Comparison of ENCODE assay signal across 8 cellular contexts in the genomic region with DNA sequence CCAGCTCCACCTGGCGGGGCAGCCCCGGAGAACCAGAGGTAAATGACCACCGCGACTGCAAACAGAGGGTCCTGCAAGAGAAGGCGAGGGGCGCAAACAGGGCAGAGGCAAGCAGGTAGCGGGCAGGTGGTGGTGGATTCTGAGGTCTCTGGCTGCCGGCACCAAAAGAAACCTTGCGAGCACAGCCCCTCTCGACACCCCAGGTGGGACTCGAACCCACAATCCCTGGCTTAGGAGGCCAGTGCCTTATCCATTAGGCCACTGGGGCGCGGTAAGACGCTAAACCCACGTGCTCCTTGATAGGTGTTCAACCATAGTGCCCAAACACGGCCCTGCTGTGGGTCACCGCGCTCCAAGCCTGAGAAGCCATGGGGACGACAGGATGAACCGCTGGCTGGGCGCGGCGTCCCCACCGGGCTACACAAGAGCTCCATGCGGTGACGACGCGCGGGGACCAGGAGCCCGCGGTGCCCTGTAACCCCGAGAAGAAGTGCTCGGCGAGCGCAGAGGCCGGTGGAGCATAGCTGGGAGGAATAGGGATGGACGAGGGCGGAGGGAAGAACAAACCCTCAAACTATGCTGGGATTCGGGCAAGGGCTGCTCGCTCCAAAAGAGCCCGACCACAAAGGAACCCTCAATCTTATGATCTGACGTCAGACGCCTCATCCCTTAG. TPM values are rescaled to one million over a fixed set of nuclear protein-coding genes. Genes with fewer than 3 reads are reported as not detected.
A peak's percentile ranks its signal among the peaks of the same experiment; 100 is the strongest.
DNase-seq lines count a peak whose midpoint lies in the region; ATAC-seq and TF ChIP-seq lines count a peak whose summit lies in the region.

No MANE protein-coding gene starts in this region.

- peaks cover 56% of the 10 kb centered on the region for H3K36me3 Mint-ChIP-seq in MCF 10A (ENCODE audit: insufficient read depth, unreplicated experiment)

- CTCF ChIA-PET in MCF 10A (lab: Yijun Ruan, JAX) = interaction anchor here (0.5 to 2.0 kb wide), 10 partner anchors 8 to 379 kb away, joined by 3 to 4 read pairs (median 3); no protein-coding TSS in a partner anchor

- TF ChIP-seq CTCF in GM13976 (IDR thresholded peaks at IDR 0.05; ENCODE audit: borderline replicate concordance, control extremely low read depth, extremely low read depth, insufficient read depth, missing control alignments) (no peak), WERI-Rb-1 (IDR thresholded peaks at IDR 0.05; ENCODE audit: low read depth, low read length) (0 out of 2 replicates have a peak, but pooled peaks have one; percentile 11), MCF 10A (IDR thresholded peaks at IDR 0.05; ENCODE audit: unreplicated experiment) (no peak)

- no TSS peak for BruUV-seq in MCF 10A (replicated peaks; lab: Mats Ljungman, UMichigan)

- peaks cover 12% of the 10 kb centered on the region for H3K4me1 Mint-ChIP-seq in MCF 10A (ENCODE audit: insufficient read depth, unreplicated experiment)

- H3K27me3 ChIP-seq in WERI-Rb-1 (ENCODE audit: insufficient read depth, low read depth, severe bottlenecking) (no peaks in the 10 kb centered on the region), skeletal muscle satellite cell (ENCODE audit: control insufficient read depth, insufficient read depth, low read length) (no peaks in the 10 kb centered on the region)

- H3K4me1 ChIP-seq in skeletal muscle satellite cell (ENCODE audit: control insufficient read depth, insufficient read depth, low read length) = peaks cover 23% of the 10 kb centered on the region

- H3K27ac Mint-ChIP-seq in MCF 10A (ENCODE audit: low read depth, unreplicated experiment) = peak overlapping the region; percentile 94

- peak overlapping the region; percentile 94 for H3K27ac ChIP-seq in WERI-Rb-1

- no peaks in the 10 kb centered on the region for H3K27me3 Mint-ChIP-seq in MCF 10A (ENCODE audit: insufficient read depth, unreplicated experiment)

- peaks cover 17% of the 10 kb centered on the region for H3K36me3 ChIP-seq in WERI-Rb-1
- H3K36me3 ChIP-seq in skeletal muscle satellite cell (ENCODE audit: insufficient read depth, low read length) = peaks cover 16% of the 10 kb centered on the region

- in situ Hi-C loops in GM13976 (cut with MboI; ENCODE audit: low sequenced_read_pairs, unreplicated experiment) = no loop called here

- peak overlapping the region; percentile 95 for H3K9ac ChIP-seq in skeletal muscle satellite cell (ENCODE audit: low read depth, low read length)

- peaks cover 7% of the 10 kb centered on the region for H3K9me3 ChIP-seq in WERI-Rb-1 (ENCODE audit: severe bottlenecking)
- no peaks in the 10 kb centered on the region for H3K9me3 ChIP-seq in skeletal muscle satellite cell (replicated peaks; ENCODE audit: low read length)

- H3K9me3 Mint-ChIP-seq in MCF 10A (ENCODE audit: unreplicated experiment) = no peaks in the 10 kb centered on the region

- peak; percentile 88 for DNase-seq in GM13976 (ENCODE audit: low spot score)
- DNase-seq in NCI-H2171 (lab: John Stamatoyannopoulos, UW) = peak; percentile 78
- peak; percentile 96 for DNase-seq in WERI-Rb-1
- peak; percentile 96 for DNase-seq in MCF 10A (ENCODE audit: unreplicated experiment)
- peak; percentile 73 for DNase-seq in iPS-NIHi11 (ENCODE audit: low spot score)

- intact Hi-C loops in MCF 10A (cut with micrococcal nuclease) = loop anchor here (1.0 kb wide), 1 partner anchor 73 kb away; no protein-coding TSS in a partner anchor

- H3K4me3 Mint-ChIP-seq in MCF 10A (ENCODE audit: unreplicated experiment) = peak overlapping the region; percentile 81

- peak overlapping the region; percentile 83 for H3K4me2 ChIP-seq in skeletal muscle satellite cell (ENCODE audit: low read length)

- ATAC-seq in HG03045 (IDR thresholded peaks at IDR 0.05; ENCODE audit: unreplicated experiment) = peak; percentile 37
- no peak for ATAC-seq in GM19455 (IDR thresholded peaks at IDR 0.05; ENCODE audit: unreplicated experiment)

- H3K4me3 ChIP-seq in WERI-Rb-1 (ENCODE audit: low read depth, low read length) = peak overlapping the region; percentile 80
- peak overlapping the region; percentile 89 for H3K4me3 ChIP-seq in skeletal muscle satellite cell (ENCODE audit: low read length)

- POLR2A ChIA-PET in MCF 10A (lab: Yijun Ruan, JAX) = interaction anchor here (1.1 to 3.6 kb wide), 16 partner anchors 8 to 228 kb away, joined by 3 to 63 read pairs (median 6); a partner anchor contains a TSS

RNA-seq across cellular contexts. Expression of a gene that starts 12.4 kb away (rescaled TPM):
- 362 and 455 TPM in 2 replicates for total RNA-seq in MCF 10A (2022)
- total RNA-seq in skeletal muscle satellite cell (2012; rRNA removed) = 421 and 460 TPM in 2 replicates

RNA-seq across cellular contexts. Expression of a gene that starts 12.7 kb away (rescaled TPM):
- 11.9 and 12.8 TPM in 2 replicates for total RNA-seq in MCF 10A (2022)
- total RNA-seq in skeletal muscle satellite cell (2012; rRNA removed) = 10.4 and 10.5 TPM in 2 replicates

RNA-seq across cellular contexts. Expression of a gene that starts 21.9 kb away (rescaled TPM):
- total RNA-seq in MCF 10A (2022) = 56.5 and 71.2 TPM in 2 replicates
- total RNA-seq in skeletal muscle satellite cell (2012; rRNA removed) = 36.7 and 49.9 TPM in 2 replicates

RNA-seq across cellular contexts. Expression of a gene that starts 46.9 kb away (rescaled TPM):
- 3.4 and 4.1 TPM in 2 replicates for total RNA-seq in MCF 10A (2022)
- total RNA-seq in skeletal muscle satellite cell (2012; rRNA removed) = 17.5 and 21.8 TPM in 2 replicates

RNA-seq across cellular contexts. Expression of a gene that starts 53.4 kb away (rescaled TPM):
- total RNA-seq in MCF 10A (2022) = 26.0 and 33.1 TPM in 2 replicates
- 4.6 and 5.7 TPM in 2 replicates for total RNA-seq in skeletal muscle satellite cell (2012; rRNA removed)
